Comparison of ENCODE assay signal across 12 cellular contexts in the genomic region with DNA sequence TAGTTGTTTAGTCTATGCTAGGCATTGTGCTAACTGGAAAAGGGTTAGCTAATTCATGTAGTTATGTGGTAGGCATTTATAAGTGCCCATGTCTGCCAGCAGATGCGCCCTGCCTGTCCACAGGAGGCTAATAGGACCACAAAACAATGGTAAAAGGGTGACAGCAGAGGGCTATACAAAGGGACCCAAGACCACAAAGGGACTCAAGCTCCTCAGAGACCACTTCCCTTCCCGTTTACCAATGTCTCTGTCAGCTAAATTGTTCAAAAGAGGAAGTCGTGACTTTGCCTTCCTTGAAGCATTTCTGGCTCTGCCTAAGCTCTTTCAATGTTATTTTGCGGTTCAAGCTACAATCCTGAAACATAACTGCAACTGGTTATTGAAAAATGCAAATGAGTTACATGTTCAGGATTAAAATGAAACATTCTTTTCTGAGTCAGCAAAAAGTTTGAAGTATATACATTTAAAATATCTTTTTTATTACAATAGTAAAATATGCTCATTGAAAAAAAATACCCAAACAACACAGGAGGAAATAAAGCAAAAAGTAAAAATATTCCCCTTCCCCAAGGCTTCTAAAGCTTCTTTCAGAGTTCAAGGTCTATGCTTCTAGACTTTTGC.
DNase-seq lines count a peak whose midpoint lies in the region; ATAC-seq and TF ChIP-seq lines count a peak whose summit lies in the region.
"Had no signal": no experiment of that assay in that cellular context is flagged by ENCODE, and none has a peak within 500 bp of the region (broad histone marks: within the 10 kb centered on the region; RNA-seq: fewer than 3 reads in every experiment).

No MANE protein-coding gene starts in this region.

- H3K9me3 ChIP-seq in mesenchymal stem cell (ENCODE audit: control insufficient read depth, low read length): no peaks in the 10 kb centered on the region

- CTCF ChIA-PET in activated CD4-positive, alpha-beta T cell treated with anti-CD3 and anti-CD28 coated beads, Interleukin-2, amount 10 ng/mL, durations not matched to agents 7 days and 5 days (lab: Charles Lee): no interaction called here

- TF ChIP-seq CTCF in foreskin keratinocyte (conservative IDR thresholded peaks at IDR 0.05): no peak

- H3K79me1 ChIP-seq in mesenchymal stem cell (replicated peaks; ENCODE audit: low read length, poor library complexity, severe bottlenecking): no peaks in the 10 kb centered on the region

- no peak overlapping the region for H2AK5ac ChIP-seq in mesenchymal stem cell (ENCODE audit: low read length, severe bottlenecking)

- no peak overlapping the region for H3K9ac ChIP-seq in mesenchymal stem cell (ENCODE audit: low read length)

- H2BK15ac ChIP-seq in mesenchymal stem cell (ENCODE audit: low read depth, poor library complexity, severe bottlenecking): no peak overlapping the region

- no peak overlapping the region for H3K4me3 Mint-ChIP-seq in activated CD4-positive, alpha-beta T cell treated with anti-CD3 and anti-CD28 coated beads, Interleukin-2, amount 10 ng/mL, durations not matched to agents 7 days and 5 days
- H3K4me3 Mint-ChIP-seq: central memory CD8-positive, alpha-beta T cell; nephron had no signal

- H2BK12ac ChIP-seq in mesenchymal stem cell (ENCODE audit: low read length in 2 of 2): no peak overlapping the region

- peak; percentile 9 for DNase-seq in activated CD4-positive, alpha-beta T cell treated with anti-CD3 and anti-CD28 coated beads, Interleukin-2, amount 10 ng/mL, durations not matched to agents 7 days and 5 days
- DNase-seq in activated CD4-positive, alpha-beta T cell treated with anti-CD3 and anti-CD28 coated beads, Interleukin-2, amount 50 U/mL, for 1 hour: no peak
- DNase-seq in SKM-1 (lab: John Stamatoyannopoulos, UW; ENCODE audit: unreplicated experiment): peak; percentile 85
- DNase-seq in sciatic nerve (ENCODE audit: low spot score): no peak
- no peak for DNase-seq in GM19240 (ENCODE audit: insufficient read length, low spot score)
- DNase-seq in foreskin keratinocyte: no peak
- DNase-seq in mesenchymal stem cell: no peak
- DNase-seq: activated CD4-positive, alpha-beta T cell treated with anti-CD3 and anti-CD28 coated beads, Interleukin-2, amount 50 U/mL, for 4 hours had no signal

- H3K36me3 Mint-ChIP-seq in activated CD4-positive, alpha-beta T cell treated with anti-CD3 and anti-CD28 coated beads, Interleukin-2, amount 10 ng/mL, durations not matched to agents 7 days and 5 days (ENCODE audit: low read depth): no peaks in the 10 kb centered on the region

- H2AFZ ChIP-seq in mesenchymal stem cell (ENCODE audit: low read depth, low read length): no peak overlapping the region
- H2AFZ ChIP-seq: hepatocyte had no signal

- H4K91ac ChIP-seq in mesenchymal stem cell (ENCODE audit: low read length): no peak overlapping the region

- H3K4me1 ChIP-seq in foreskin keratinocyte (no peaks in the 10 kb centered on the region), mesenchymal stem cell (ENCODE audit: control insufficient read depth, insufficient read depth, low read depth, low read length) (no peaks in the 10 kb centered on the region)

- intact Hi-C loops in sciatic nerve (cut with DNase I): no loop called here

- peaks cover 12% of the 10 kb centered on the region for H3K4me1 Mint-ChIP-seq in activated CD4-positive, alpha-beta T cell treated with anti-CD3 and anti-CD28 coated beads, Interleukin-2, amount 10 ng/mL, durations not matched to agents 7 days and 5 days
- H3K4me1 Mint-ChIP-seq: central memory CD8-positive, alpha-beta T cell; nephron had no signal

- H3K4me2 ChIP-seq in mesenchymal stem cell (ENCODE audit: low read length, poor library complexity, severe bottlenecking): no peak overlapping the region
- H3K4me2 ChIP-seq: hepatocyte had no signal

- peaks cover 5% of the 10 kb centered on the region for H3K27me3 Mint-ChIP-seq in activated CD4-positive, alpha-beta T cell treated with anti-CD3 and anti-CD28 coated beads, Interleukin-2, amount 10 ng/mL, durations not matched to agents 7 days and 5 days
- H3K27me3 Mint-ChIP-seq: central memory CD8-positive, alpha-beta T cell had no signal

- no peak overlapping the region for H2BK5ac ChIP-seq in mesenchymal stem cell (ENCODE audit: low read depth, low read length, poor library complexity, severe bottlenecking)

- no peak overlapping the region for H3K18ac ChIP-seq in mesenchymal stem cell (ENCODE audit: low read depth in 1 of 2, low read length in 2 of 2)

- 46% methylated on average over 4 of the region's 4 CpGs for WGBS in mesenchymal stem cell

- no peak overlapping the region for H3K4me3 ChIP-seq in mesenchymal stem cell (ENCODE audit: insufficient read depth in 1 of 2, low read depth in 1 of 2, low read length in 2 of 2)
- H3K4me3 ChIP-seq: hepatocyte had no signal

- H3K27me3 ChIP-seq in foreskin keratinocyte (peaks cover 4% of the 10 kb centered on the region), mesenchymal stem cell (ENCODE audit: control insufficient read depth in 1 of 2, insufficient read depth in 1 of 2, low read length in 2 of 2) (peaks cover 0 to 4% of the 10 kb centered on the region in 2 experiments)
- H3K27me3 ChIP-seq: hepatocyte had no signal

- no peaks in the 10 kb centered on the region for H3K36me3 ChIP-seq in mesenchymal stem cell (ENCODE audit: control insufficient read depth in 1 of 2, insufficient read depth in 2 of 2, low read depth in 1 of 2, low read length in 2 of 2)

- H3K27ac Mint-ChIP-seq in activated CD4-positive, alpha-beta T cell treated with anti-CD3 and anti-CD28 coated beads, Interleukin-2, amount 10 ng/mL, durations not matched to agents 7 days and 5 days: no peak overlapping the region
- H3K27ac Mint-ChIP-seq: nephron had no signal

- H4K8ac ChIP-seq in mesenchymal stem cell (ENCODE audit: low read length): no peak overlapping the region

- H2BK120ac ChIP-seq in mesenchymal stem cell (ENCODE audit: low read depth, low read length): no peak overlapping the region

- H3K4ac ChIP-seq in mesenchymal stem cell (ENCODE audit: low read depth in 1 of 2, low read length in 2 of 2): no peak overlapping the region

- no peak overlapping the region for H3K27ac ChIP-seq in foreskin keratinocyte
- no peak overlapping the region for H3K27ac ChIP-seq in mesenchymal stem cell (ENCODE audit: low read length, poor library complexity, severe bottlenecking)
- H3K27ac ChIP-seq: hepatocyte had no signal

- no peak overlapping the region for H3K14ac ChIP-seq in mesenchymal stem cell (ENCODE audit: low read length in 2 of 2)

- ATAC-seq in HG03066 (IDR thresholded peaks at IDR 0.05; ENCODE audit: low read depth, unreplicated experiment) (peak; percentile 58), sciatic nerve (peak; percentile 62), foreskin keratinocyte (no peak)

- POLR2A ChIA-PET in activated CD4-positive, alpha-beta T cell treated with anti-CD3 and anti-CD28 coated beads, Interleukin-2, amount 10 ng/mL, durations not matched to agents 7 days and 5 days (lab: Charles Lee): interaction anchor here (0.5 kb wide), 1 partner anchor 866 kb away, joined by 3 read pairs; no protein-coding TSS in a partner anchor

- no peaks in the 10 kb centered on the region for H3K9me3 Mint-ChIP-seq in activated CD4-positive, alpha-beta T cell treated with anti-CD3 and anti-CD28 coated beads, Interleukin-2, amount 10 ng/mL, durations not matched to agents 7 days and 5 days
- H3K9me3 Mint-ChIP-seq: central memory CD8-positive, alpha-beta T cell had no signal

- H3K23ac ChIP-seq in mesenchymal stem cell (ENCODE audit: low read length in 2 of 2): no peak overlapping the region

Comparison
In these comparisons a context has a peak if more than half of its experiments do, and no peak if none do; other contexts are left out.
1. DNase-seq: peak in activated CD4-positive, alpha-beta T cell treated with anti-CD3 and anti-CD28 coated beads, Interleukin-2, amount 10 ng/mL, durations not matched to agents 7 days and 5 days (single experiment) and SKM-1 (single experiment); none in activated CD4-positive, alpha-beta T cell treated with anti-CD3 and anti-CD28 coated beads, Interleukin-2, amount 50 U/mL, for 1 hour (single experiment), sciatic nerve (single experiment), GM19240 (single experiment), foreskin keratinocyte (0 of 2) and mesenchymal stem cell (single experiment).